Comparison of ENCODE assay signal across 12 cellular contexts in genomic region chrX:413322-414201, GRCh38. TPM values are rescaled to one million over a fixed set of nuclear protein-coding genes. Genes with fewer than 3 reads are reported as not detected.
A peak's percentile ranks its signal among the peaks of the same experiment; 100 is the strongest.
DNase-seq lines count a peak whose midpoint lies in the region; ATAC-seq, FAIRE-seq and TF ChIP-seq lines count a peak whose summit lies in the region.
"Had no signal": no experiment of that assay in that cellular context is flagged by ENCODE, and none has a peak within 500 bp of the region (broad histone marks: within the 10 kb centered on the region; RNA-seq: fewer than 3 reads in every experiment).

No MANE protein-coding gene starts in this region.

- H3K4me1 ChIP-seq in HUES64 (ENCODE audit: insufficient read depth, low read length) = 0 out of 2 replicates have a peak, but pooled peaks cover 3% of the 10 kb centered on the region
- no peaks in the 10 kb centered on the region for H3K4me1 ChIP-seq in endocrine pancreas (ENCODE audit: control insufficient read depth, insufficient read depth, low read length)
- H3K4me1 ChIP-seq in kidney (ENCODE audit: control insufficient read depth in 1 of 2, insufficient read depth in 1 of 2, low read depth in 1 of 2, low read length in 2 of 2) = no peaks in the 10 kb centered on the region
- H3K4me1 ChIP-seq in testis = no peaks in the 10 kb centered on the region
- H3K4me1 ChIP-seq: foreskin keratinocyte had no signal

- H3K36me3 ChIP-seq in HUES64 (ENCODE audit: insufficient read depth, low read length) (no peaks in the 10 kb centered on the region), endocrine pancreas (ENCODE audit: control insufficient read depth, insufficient read depth, low read length) (no peaks in the 10 kb centered on the region), kidney (ENCODE audit: control insufficient read depth in 1 of 2, insufficient read depth in 2 of 2, low read length in 2 of 2) (no peaks in the 10 kb centered on the region), testis (ENCODE audit: low read depth, missing control alignments) (no peaks in the 10 kb centered on the region)

- no peak for TF ChIP-seq POLR2A in testis (IDR thresholded peaks at IDR 0.05)

- H3K4me1 Mint-ChIP-seq in stimulated activated naive B cell treated with anti-CD40 and anti-IgM and Interleukin-4, amounts not matched to agents 10 μg/mL and 1 μg/mL and 100 μg/mL, for 72 hours = peaks cover 3 to 9% of the 10 kb centered on the region in 2 donors

- H3K27me3 ChIP-seq in HUES64 (ENCODE audit: insufficient read depth, low read length) = no peaks in the 10 kb centered on the region
- no peaks in the 10 kb centered on the region for H3K27me3 ChIP-seq in endocrine pancreas (ENCODE audit: control insufficient read depth, insufficient read depth, low read length)
- no peaks in the 10 kb centered on the region for H3K27me3 ChIP-seq in testis
- H3K27me3 ChIP-seq: foreskin keratinocyte had no signal

- peaks cover 0 to 2% of the 10 kb centered on the region in 2 donors for H3K9me3 Mint-ChIP-seq in stimulated activated naive B cell treated with anti-CD40 and anti-IgM and Interleukin-4, amounts not matched to agents 10 μg/mL and 1 μg/mL and 100 μg/mL, for 72 hours

- H3K27ac Mint-ChIP-seq in stimulated activated naive B cell treated with anti-CD40 and anti-IgM and Interleukin-4, amounts not matched to agents 10 μg/mL and 1 μg/mL and 100 μg/mL, for 72 hours = peak overlapping the region; percentile 73
- H3K27ac Mint-ChIP-seq: stimulated activated naive CD8-positive, alpha-beta T cell treated with anti-CD3 and anti-CD28 coated beads, Interleukin-15, Interleukin-2, amounts not matched to agents 100 ng/mL and 50 ng/mL, for 24 hours had no signal

- peak overlapping the region; percentile 65 for H3K9ac ChIP-seq in HUES64 (ENCODE audit: low read depth, low read length)
- peak overlapping the region; percentile 81 for H3K9ac ChIP-seq in endocrine pancreas (ENCODE audit: control insufficient read depth, insufficient read depth, low read length)
- no peak overlapping the region for H3K9ac ChIP-seq in kidney (ENCODE audit: low read length in 2 of 2)

- H3K27ac ChIP-seq in HUES64 (ENCODE audit: low read depth, low read length) (peak overlapping the region; percentile 90), kidney (ENCODE audit: low read depth in 2 of 2, low read length in 2 of 2) (no peak overlapping the region), testis (no peak overlapping the region)
- H3K27ac ChIP-seq: foreskin keratinocyte had no signal

- H3K27me3 Mint-ChIP-seq in stimulated activated naive B cell treated with anti-CD40 and anti-IgM and Interleukin-4, amounts not matched to agents 10 μg/mL and 1 μg/mL and 100 μg/mL, for 72 hours = peaks cover 9 to 29% of the 10 kb centered on the region in 2 donors
- H3K27me3 Mint-ChIP-seq: stimulated activated naive CD8-positive, alpha-beta T cell treated with anti-CD3 and anti-CD28 coated beads, Interleukin-15, Interleukin-2, amounts not matched to agents 100 ng/mL and 50 ng/mL, for 24 hours had no signal

- peaks cover 6% of the 10 kb centered on the region; the same call in 1 of the 2 replicates for H3K9me3 ChIP-seq in HUES64 (ENCODE audit: insufficient read depth, low read depth, low read length)
- H3K9me3 ChIP-seq in endocrine pancreas (ENCODE audit: control insufficient read depth, low read length) = no peaks in the 10 kb centered on the region
- no peaks in the 10 kb centered on the region for H3K9me3 ChIP-seq in kidney (ENCODE audit: control insufficient read depth in 1 of 2, low read length in 2 of 2)
- H3K9me3 ChIP-seq in testis = no peaks in the 10 kb centered on the region

- peak; percentile 18 to 50 for ATAC-seq in stimulated activated naive B cell treated with anti-CD40 and anti-IgM and Interleukin-4, amounts not matched to agents 10 μg/mL and 1 μg/mL and 100 μg/mL, for 72 hours (replicated peaks)
- ATAC-seq: foreskin keratinocyte had no signal

- H3K4me3 ChIP-seq in HUES64 (ENCODE audit: low read length) (peak overlapping the region; percentile 53), endocrine pancreas (ENCODE audit: control insufficient read depth, insufficient read depth, low read length) (no peak overlapping the region), kidney (ENCODE audit: low read length in 2 of 2) (no peak overlapping the region), testis (no peak overlapping the region)

- no peak for TF ChIP-seq CTCF in kidney (IDR thresholded peaks at IDR 0.05; ENCODE audit: borderline replicate concordance, extremely low read depth, insufficient read depth)
- no peak for TF ChIP-seq CTCF in testis (IDR thresholded peaks at IDR 0.05)
- TF ChIP-seq CTCF in GM10266 (IDR thresholded peaks at IDR 0.05; ENCODE audit: control insufficient read depth, insufficient read depth, low read depth, missing control alignments) = no peak

- no peak for FAIRE-seq in kidney (lab: Jason Lieb, UNC)

- WGBS in HUES64 = 13% methylated on average over 47 of the region's 47 CpGs
- 40 to 49% methylated on average over 30 to 47 of the region's 47 CpGs for WGBS in testis, 2 donors

- peak overlapping the region in 1 of 2 donors; percentile 62 for H3K4me3 Mint-ChIP-seq in stimulated activated naive B cell treated with anti-CD40 and anti-IgM and Interleukin-4, amounts not matched to agents 10 μg/mL and 1 μg/mL and 100 μg/mL, for 72 hours
- H3K4me3 Mint-ChIP-seq: stimulated activated naive CD8-positive, alpha-beta T cell treated with anti-CD3 and anti-CD28 coated beads, Interleukin-15, Interleukin-2, amounts not matched to agents 100 ng/mL and 50 ng/mL, for 24 hours had no signal

- intact Hi-C loops in kidney (cut with DNase I) = no loop called here
- intact Hi-C loops in testis (cut with DNase I; ENCODE audit: low total_unique reads) = no loop called here

- peak; percentile 62 for DNase-seq in kidney
- no peak for DNase-seq in stimulated activated naive B cell treated with anti-CD40 and anti-IgM and Interleukin-4, amounts not matched to agents 10 μg/mL and 1 μg/mL and 100 μg/mL, for 72 hours
- DNase-seq in putamen (ENCODE audit: low spot score) = no peak
- DNase-seq in testis = no peak
- no peak for DNase-seq in GM10266 (ENCODE audit: extremely low spot score)
- no peak for DNase-seq in central memory CD4-positive, alpha-beta T cell
- DNase-seq: activated CD4-positive, alpha-beta T cell treated with anti-CD3 and anti-CD28 coated beads, Interleukin-2, amount 50 U/mL, for 1 hour; foreskin keratinocyte; NCI-H1105 had no signal

- H3K36me3 Mint-ChIP-seq in stimulated activated naive B cell treated with anti-CD40 and anti-IgM and Interleukin-4, amounts not matched to agents 10 μg/mL and 1 μg/mL and 100 μg/mL, for 72 hours = peaks cover 9 to 15% of the 10 kb centered on the region in 2 donors

RNA-seq across cellular contexts. Expression of gene PPP2R3B, which starts 26.9 kb away (rescaled TPM):
- polyA plus RNA-seq in HUES64 (2013, experiment 1 of 2) = 39.8 TPM
- 43.6 TPM for polyA plus RNA-seq in HUES64 (2013, experiment 2 of 2)
- total RNA-seq in kidney (14.4 TPM), testis (100 to 1,000 TPM in 1 of 2 donors, 10 to 100 TPM in 1; 89.6 to 108 TPM)
- polyA plus RNA-seq in kidney (ENCODE audit: insufficient read depth, low read depth, low replicate concordance) (14.1 TPM), testis (ENCODE audit: insufficient read depth, low read depth, low replicate concordance) (28.3 TPM)

Comparison
In these comparisons a context has a peak if more than half of its experiments do, and no peak if none do; other contexts are left out.
1. H3K9ac ChIP-seq: peak in HUES64 (single experiment) and endocrine pancreas (single experiment); none in kidney (0 of 2).